ENCODE assay signal across 8 cellular contexts in the genomic region with DNA sequence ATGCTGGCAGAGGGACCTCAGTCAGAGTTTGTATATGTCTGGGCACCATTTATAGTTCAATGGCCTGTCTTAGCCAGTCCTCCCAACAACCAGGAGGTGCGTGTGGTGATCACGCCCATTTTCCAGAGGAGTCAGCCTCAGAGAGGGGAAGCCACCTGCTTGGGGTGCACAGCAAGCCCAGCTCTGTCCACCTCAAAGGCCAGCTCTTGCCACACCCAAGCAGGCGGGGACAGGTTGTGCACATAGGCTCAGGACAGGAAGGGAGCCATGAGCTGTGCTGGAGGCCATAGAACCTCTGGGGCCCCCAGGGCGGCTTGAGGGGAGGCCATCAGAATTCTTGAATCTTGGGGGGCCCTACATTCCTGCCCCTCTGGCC.
"Had no signal": no experiment of that assay in that cellular context is flagged by ENCODE, and none has a peak within 500 bp of the region (broad histone marks: within the 10 kb centered on the region; RNA-seq: fewer than 3 reads in every experiment).

No MANE protein-coding gene starts in this region.

- H3K4me3 Mint-ChIP-seq: IgD-negative memory B cell had no signal

- H3K4me3 ChIP-seq: K562 had no signal

- H3K27ac ChIP-seq: HL-60, KMS-11 had no signal

- ATAC-seq: K562 had no signal

- H3K36me3 Mint-ChIP-seq: IgD-negative memory B cell had no signal

- H3K9ac ChIP-seq: KMS-11 had no signal

- DNase-seq: IMR-90, KBM-7, KG1 had no signal

- FAIRE-seq: HTR-8/SVneo, K562 had no signal

- H3K9me3 Mint-ChIP-seq: IgD-negative memory B cell had no signal

- H3K4me2 ChIP-seq: KMS-11 had no signal
